1 cellular context compared by ENCODE assay signal in genomic region chr5:142841511-142842255, GRCh38.
TF ChIP-seq lines count a peak whose summit lies in the region.

No MANE protein-coding gene starts in this region.

TF ChIP-seq in SK-N-SH, 30 proteins besides CTCF, POLR2A, EP300 and RAD21 (continued from another document):
- TF ChIP-seq REST (IDR thresholded peaks at IDR 0.05; ENCODE audit: low read depth, low read length) (no peak), JUND (IDR thresholded peaks at IDR 0.05) (no peak), EZH2phosphoT487 (IDR thresholded peaks at IDR 0.05; ENCODE audit: borderline replicate concordance, low read depth) (no peak), TEAD4 (IDR thresholded peaks at IDR 0.05; ENCODE audit: borderline replicate concordance, insufficient read depth) (no peak), RXRA (IDR thresholded peaks at IDR 0.05; ENCODE audit: borderline replicate concordance, low read depth) (no peak), USF1 (IDR thresholded peaks at IDR 0.05; ENCODE audit: borderline replicate concordance, low read depth) (no peak), RFX5 (IDR thresholded peaks at IDR 0.05; ENCODE audit: low read length) (no peak), SMC3 (IDR thresholded peaks at IDR 0.05; ENCODE audit: low read depth, low read length) (no peak), FOXJ3 (CRISPR knock-in tag; IDR thresholded peaks at IDR 0.05) (no peak), CHD2 (IDR thresholded peaks at IDR 0.05; ENCODE audit: low read length, partially characterized antibody) (peak; percentile 44), POLR2AphosphoS5 (IDR thresholded peaks at IDR 0.05; ENCODE audit: low read depth, low read length) (peak; percentile 37; the same call in 1 of the 2 replicates), MAX (IDR thresholded peaks at IDR 0.05; ENCODE audit: low read depth) (no peak), MEF2A (IDR thresholded peaks at IDR 0.05; ENCODE audit: borderline replicate concordance, low read depth) (no peak), FOXM1 (IDR thresholded peaks at IDR 0.05; ENCODE audit: low read depth) (no peak), NFIC (IDR thresholded peaks at IDR 0.05; ENCODE audit: borderline replicate concordance) (no peak; the same call in 1 of the 2 replicates), MXI1 (IDR thresholded peaks at IDR 0.05; ENCODE audit: low read depth, low read length) (peak; percentile 66; the same call in 1 of the 2 replicates), IRF3 (IDR thresholded peaks at IDR 0.05; ENCODE audit: low read depth, low read length) (no peak), TAF1 (IDR thresholded peaks at IDR 0.05; ENCODE audit: borderline replicate concordance, low read depth, low read length) (no peak), YY1 (IDR thresholded peaks at IDR 0.05; ENCODE audit: low read depth) (no peak), FOSL2 (IDR thresholded peaks at IDR 0.05; ENCODE audit: borderline replicate concordance, low read depth) (no peak), RCOR1 (IDR thresholded peaks at IDR 0.05; ENCODE audit: low read length) (peak; percentile 65), GATA2 (CRISPR knock-in tag; IDR thresholded peaks at IDR 0.05) (peak; percentile 9; the same call in 1 of the 2 replicates), NRF1 (IDR thresholded peaks at IDR 0.05; ENCODE audit: low read depth, low read length) (no peak), GABPA (IDR thresholded peaks at IDR 0.05; ENCODE audit: low read depth) (no peak), TCF12 (IDR thresholded peaks at IDR 0.05) (peak; percentile 52), ELF1 (IDR thresholded peaks at IDR 0.05) (no peak)
- TF ChIP-seq, protein P1, sequence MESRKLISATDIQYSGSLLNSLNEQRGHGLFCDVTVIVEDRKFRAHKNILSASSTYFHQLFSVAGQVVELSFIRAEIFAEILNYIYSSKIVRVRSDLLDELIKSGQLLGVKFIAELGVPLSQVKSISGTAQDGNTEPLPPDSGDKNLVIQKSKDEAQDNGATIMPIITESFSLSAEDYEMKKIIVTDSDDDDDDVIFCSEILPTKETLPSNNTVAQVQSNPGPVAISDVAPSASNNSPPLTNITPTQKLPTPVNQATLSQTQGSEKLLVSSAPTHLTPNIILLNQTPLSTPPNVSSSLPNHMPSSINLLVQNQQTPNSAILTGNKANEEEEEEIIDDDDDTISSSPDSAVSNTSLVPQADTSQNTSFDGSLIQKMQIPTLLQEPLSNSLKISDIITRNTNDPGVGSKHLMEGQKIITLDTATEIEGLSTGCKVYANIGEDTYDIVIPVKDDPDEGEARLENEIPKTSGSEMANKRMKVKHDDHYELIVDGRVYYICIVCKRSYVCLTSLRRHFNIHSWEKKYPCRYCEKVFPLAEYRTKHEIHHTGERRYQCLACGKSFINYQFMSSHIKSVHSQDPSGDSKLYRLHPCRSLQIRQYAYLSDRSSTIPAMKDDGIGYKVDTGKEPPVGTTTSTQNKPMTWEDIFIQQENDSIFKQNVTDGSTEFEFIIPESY (IDR thresholded peaks at IDR 0.05; ENCODE audit: borderline replicate concordance, low read depth), result no peak
- TF ChIP-seq, protein P2, sequence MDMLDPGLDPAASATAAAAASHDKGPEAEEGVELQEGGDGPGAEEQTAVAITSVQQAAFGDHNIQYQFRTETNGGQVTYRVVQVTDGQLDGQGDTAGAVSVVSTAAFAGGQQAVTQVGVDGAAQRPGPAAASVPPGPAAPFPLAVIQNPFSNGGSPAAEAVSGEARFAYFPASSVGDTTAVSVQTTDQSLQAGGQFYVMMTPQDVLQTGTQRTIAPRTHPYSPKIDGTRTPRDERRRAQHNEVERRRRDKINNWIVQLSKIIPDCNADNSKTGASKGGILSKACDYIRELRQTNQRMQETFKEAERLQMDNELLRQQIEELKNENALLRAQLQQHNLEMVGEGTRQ (IDR thresholded peaks at IDR 0.05; ENCODE audit: borderline replicate concordance, low read depth, low read length), result no peak
- TF ChIP-seq, protein P3, sequence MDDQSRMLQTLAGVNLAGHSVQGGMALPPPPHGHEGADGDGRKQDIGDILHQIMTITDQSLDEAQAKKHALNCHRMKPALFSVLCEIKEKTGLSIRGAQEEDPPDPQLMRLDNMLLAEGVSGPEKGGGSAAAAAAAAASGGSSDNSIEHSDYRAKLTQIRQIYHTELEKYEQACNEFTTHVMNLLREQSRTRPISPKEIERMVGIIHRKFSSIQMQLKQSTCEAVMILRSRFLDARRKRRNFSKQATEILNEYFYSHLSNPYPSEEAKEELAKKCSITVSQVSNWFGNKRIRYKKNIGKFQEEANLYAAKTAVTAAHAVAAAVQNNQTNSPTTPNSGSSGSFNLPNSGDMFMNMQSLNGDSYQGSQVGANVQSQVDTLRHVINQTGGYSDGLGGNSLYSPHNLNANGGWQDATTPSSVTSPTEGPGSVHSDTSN (IDR thresholded peaks at IDR 0.05), result no peak
